8 cellular contexts compared by ENCODE assay signal in the genomic region with DNA sequence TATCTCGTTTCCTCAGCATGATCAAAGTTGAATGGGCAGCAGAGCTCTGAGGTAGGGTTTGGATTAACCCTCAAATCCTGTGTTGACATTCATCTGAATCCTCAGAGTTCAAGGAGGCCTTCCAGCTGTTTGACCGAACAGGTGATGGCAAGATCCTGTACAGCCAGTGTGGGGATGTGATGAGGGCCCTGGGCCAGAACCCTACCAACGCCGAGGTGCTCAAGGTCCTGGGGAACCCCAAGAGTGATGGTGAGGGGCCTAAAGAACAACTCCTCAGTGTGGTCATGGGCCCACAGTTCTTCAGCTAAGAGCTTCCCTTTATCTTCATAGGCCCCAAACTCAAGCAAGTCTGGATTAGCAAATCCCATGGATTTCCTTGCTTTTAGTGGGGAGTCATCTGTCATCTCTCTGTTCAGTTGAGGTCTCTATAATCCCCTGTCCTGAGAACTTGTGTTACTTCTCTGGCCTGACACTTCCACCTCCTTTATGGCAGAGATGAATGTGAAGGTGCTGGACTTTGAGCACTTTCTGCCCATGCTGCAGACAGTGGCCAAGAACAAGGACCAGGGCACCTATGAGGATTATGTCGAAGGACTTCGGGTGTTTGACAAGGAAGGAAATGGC. TPM values are rescaled to one million over a fixed set of nuclear protein-coding genes. Genes with fewer than 3 reads are reported as not detected.
A peak's percentile ranks its signal among the peaks of the same experiment; 100 is the strongest.
DNase-seq lines count a peak whose midpoint lies in the region; ATAC-seq and TF ChIP-seq lines count a peak whose summit lies in the region.

No MANE protein-coding gene starts in this region.

- no peaks in the 10 kb centered on the region for H3K27me3 Mint-ChIP-seq in activated CD4-positive, alpha-beta T cell treated with anti-CD3 and anti-CD28 coated beads for 36 hours

- ATAC-seq in activated CD4-positive, alpha-beta T cell treated with anti-CD3 and anti-CD28 coated beads for 36 hours = no peak

- intact Hi-C loops in activated CD4-positive, alpha-beta T cell treated with anti-CD3 and anti-CD28 coated beads for 36 hours (cut with DNase I, micrococcal nuclease) = loop anchor here (1.0 to 10.0 kb wide), 4 partner anchors 28 to 925 kb away; a partner anchor contains a TSS
- intact Hi-C loops in adrenal gland (cut with DNase I) = loop anchor here in 1 of 2 donors (5.0 kb wide), 1 partner anchor 32 kb away; a partner anchor contains a TSS

- no peak for DNase-seq in activated CD4-positive, alpha-beta T cell treated with anti-CD3 and anti-CD28 coated beads for 36 hours
- no peak for DNase-seq in activated CD4-positive, alpha-beta T cell treated with anti-CD3 and anti-CD28 coated beads for 4 hours
- DNase-seq in adrenal gland (no peak), germinal center (ENCODE audit: low spot score) (no peak), iPS-NIHi11 (ENCODE audit: low spot score) (no peak), amygdala (lab: John Stamatoyannopoulos, UW) (no peak)

- H3K27ac ChIP-seq in adrenal gland = peak overlapping the region; percentile 94 to 98 (median 96)
- H3K27ac ChIP-seq in layer of hippocampus (ENCODE audit: low read depth, low read length) = peak overlapping the region; percentile 89
- peak overlapping the region; percentile 94 for H3K27ac ChIP-seq in temporal lobe (ENCODE audit: low read depth, low read length)

- no peaks in the 10 kb centered on the region for H3K9me3 ChIP-seq in adrenal gland (replicated peaks in 1 of 3)

- peak overlapping the region; percentile 99 for H3K4me3 Mint-ChIP-seq in activated CD4-positive, alpha-beta T cell treated with anti-CD3 and anti-CD28 coated beads for 36 hours

- H3K27ac Mint-ChIP-seq in activated CD4-positive, alpha-beta T cell treated with anti-CD3 and anti-CD28 coated beads for 36 hours = peak overlapping the region; percentile 96

- H3K4me3 ChIP-seq in adrenal gland = peak overlapping the region in 3 of 4 donors; percentile 55 to 71 (median 66)

- peaks cover 22 to 31% of the 10 kb centered on the region in 2 donors for H3K4me1 ChIP-seq in adrenal gland (replicated peaks in 1 of 2)

- peaks cover 26% of the 10 kb centered on the region for H3K4me1 Mint-ChIP-seq in activated CD4-positive, alpha-beta T cell treated with anti-CD3 and anti-CD28 coated beads for 36 hours

- POLR2A ChIA-PET in activated CD4-positive, alpha-beta T cell treated with anti-CD3 and anti-CD28 coated beads for 36 hours (lab: Charles Lee) = interaction anchor here (1.4 to 4.4 kb wide), 2 partner anchors 31 to 41 kb away, joined by 9 to 19 read pairs; a partner anchor contains a TSS

- TF ChIP-seq CTCF in adrenal gland (IDR thresholded peaks at IDR 0.05) = no peak

- H3K27me3 ChIP-seq in adrenal gland (no peaks in the 10 kb centered on the region), layer of hippocampus (ENCODE audit: control insufficient read depth, insufficient read depth, low read length) (no peaks in the 10 kb centered on the region)

- no peaks in the 10 kb centered on the region for H3K9me3 Mint-ChIP-seq in activated CD4-positive, alpha-beta T cell treated with anti-CD3 and anti-CD28 coated beads for 36 hours (ENCODE audit: low read depth)

- no peak for TF ChIP-seq POLR2A in adrenal gland (IDR thresholded peaks at IDR 0.05)

- H3K36me3 Mint-ChIP-seq in activated CD4-positive, alpha-beta T cell treated with anti-CD3 and anti-CD28 coated beads for 36 hours (ENCODE audit: low read depth) = peaks cover 64% of the 10 kb centered on the region

- peaks cover 0 to 52% of the 10 kb centered on the region in 2 donors for H3K36me3 ChIP-seq in adrenal gland (replicated peaks in 1 of 2)

- WGBS in adrenal gland, 4 donors = 10 to 23% (median 16%) methylated on average over 3 to 6 of the region's 6 CpGs

- CTCF ChIA-PET in activated CD4-positive, alpha-beta T cell treated with anti-CD3 and anti-CD28 coated beads for 36 hours (lab: Charles Lee) = interaction anchor here (0.5 to 1.8 kb wide), 10 partner anchors 25 to 900 kb away, joined by 3 to 10 read pairs (median 3); a partner anchor contains a TSS

RNA-seq across cellular contexts. Expression of a gene that starts 1.4 kb away (rescaled TPM):
- total RNA-seq in activated CD4-positive, alpha-beta T cell treated with anti-CD3 and anti-CD28 coated beads for 36 hours = 100 to 1,000 TPM; 692 to 918 TPM
- total RNA-seq in adrenal gland (1,000 to 10,000 TPM; 1,276 to 1,610 (median 1,571) TPM), temporal lobe (442 TPM)
- 1,000 to 10,000 TPM; 1,464 to 3,646 (median 1,841) TPM for polyA plus RNA-seq in adrenal gland

RNA-seq across cellular contexts. Expression of a gene that starts 7.2 kb away (rescaled TPM):
- total RNA-seq in activated CD4-positive, alpha-beta T cell treated with anti-CD3 and anti-CD28 coated beads for 36 hours = 10 to 100 TPM; 76.3 to 79.3 TPM
- total RNA-seq in adrenal gland (10 to 100 TPM; 28.0 to 89.3 (median 60.0) TPM), temporal lobe (79.4 TPM)
- polyA plus RNA-seq in adrenal gland = 100 to 1,000 TPM in 2 of 3 donors, 10 to 100 TPM in 1; 33.4 to 129 (median 118) TPM

RNA-seq across cellular contexts. Expression of a gene that starts 29.7 kb away (rescaled TPM):
- 100 to 1,000 TPM in 1 of 2 experiments, 10 to 100 TPM in 1; 96.9 to 123 TPM for total RNA-seq in activated CD4-positive, alpha-beta T cell treated with anti-CD3 and anti-CD28 coated beads for 36 hours
- 100 to 1,000 TPM in 1 of 8 donors, 10 to 100 TPM in 7; 48.5 to 102 (median 72.3) TPM for total RNA-seq in adrenal gland
- polyA plus RNA-seq in adrenal gland = 10 to 100 TPM; 22.8 to 75.1 (median 46.6) TPM
- 84.3 TPM for total RNA-seq in temporal lobe

RNA-seq across cellular contexts. Expression of a gene that starts 31.5 kb away (rescaled TPM):
- total RNA-seq in activated CD4-positive, alpha-beta T cell treated with anti-CD3 and anti-CD28 coated beads for 36 hours = 100 to 1,000 TPM; 132 to 160 TPM
- total RNA-seq in adrenal gland = 100 to 1,000 TPM in 7 of 8 donors, 10 to 100 TPM in 1; 95.5 to 156 (median 127) TPM
- 100 to 1,000 TPM in 1 of 3 donors, 10 to 100 TPM in 2; 27.2 to 103 (median 35.4) TPM for polyA plus RNA-seq in adrenal gland
- total RNA-seq in temporal lobe = 19.2 TPM

RNA-seq across cellular contexts. Expression of a gene that starts 41.5 kb away (rescaled TPM):
- 1 to 10 TPM; 6.4 to 6.5 TPM for total RNA-seq in activated CD4-positive, alpha-beta T cell treated with anti-CD3 and anti-CD28 coated beads for 36 hours
- total RNA-seq in adrenal gland = 10 to 100 TPM in 3 of 8 donors, 1 to 10 TPM in 5; 4.3 to 15.0 (median 8.8) TPM
- 1 to 10 TPM; 2.2 to 5.5 (median 5.0) TPM for polyA plus RNA-seq in adrenal gland
- 3.9 TPM for total RNA-seq in temporal lobe
